Comparison of ENCODE assay signal across 8 cellular contexts in the genomic region with DNA sequence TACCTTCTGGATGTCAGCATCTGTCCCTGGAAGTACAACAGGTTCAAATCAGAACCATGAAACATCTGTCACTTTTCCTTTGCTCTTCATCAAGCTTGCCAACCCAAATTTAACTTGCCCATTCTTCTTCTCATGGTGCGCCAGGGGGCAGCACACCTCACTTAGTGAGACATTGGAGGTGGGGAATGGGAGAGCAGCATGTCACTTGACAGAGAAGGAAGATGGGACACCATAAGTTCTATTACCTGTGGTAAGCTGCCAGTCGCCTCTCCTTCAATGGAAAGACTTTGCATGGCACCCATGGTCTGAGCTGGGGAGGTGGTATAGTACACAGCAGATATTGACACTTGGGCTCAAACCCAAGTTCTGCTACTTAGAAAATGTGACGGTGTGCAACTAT. TPM values are rescaled to one million over a fixed set of nuclear protein-coding genes. Genes with fewer than 3 reads are reported as not detected.
DNase-seq lines count a peak whose midpoint lies in the region; ATAC-seq and TF ChIP-seq lines count a peak whose summit lies in the region.

No MANE protein-coding gene starts in this region.

- H3K4me3 ChIP-seq in BE2C (ENCODE audit: low read depth, low read length): no peak overlapping the region
- no peak overlapping the region for H3K4me3 ChIP-seq in GM12875 (ENCODE audit: low read depth, low read length)

- H3K9me3 ChIP-seq in BE2C: no peaks in the 10 kb centered on the region

- peaks cover 10 to 12% of the 10 kb centered on the region in 2 donors for H3K27me3 Mint-ChIP-seq in effector memory CD8-positive, alpha-beta T cell

- H3K36me3 ChIP-seq in BE2C: no peaks in the 10 kb centered on the region

- no peaks in the 10 kb centered on the region for H3K9me3 Mint-ChIP-seq in effector memory CD8-positive, alpha-beta T cell

- H3K36me3 Mint-ChIP-seq in effector memory CD8-positive, alpha-beta T cell (ENCODE audit: insufficient read depth): no peaks in the 10 kb centered on the region

- no peaks in the 10 kb centered on the region for H3K27me3 ChIP-seq in BE2C

- H3K27ac Mint-ChIP-seq in effector memory CD8-positive, alpha-beta T cell: no peak overlapping the region

- TF ChIP-seq CTCF in BE2C (IDR thresholded peaks at IDR 0.05; ENCODE audit: low read depth, low read length) (peak; percentile 21), GM12875 (IDR thresholded peaks at IDR 0.05; ENCODE audit: borderline replicate concordance, insufficient read depth, low read depth, low read length) (peak; percentile 54; the same call in 1 of the 2 replicates), RWPE1 (conservative IDR thresholded peaks at IDR 0.05; ENCODE audit: low read depth) (peak; percentile 14; the same call in 1 of the 2 replicates)

- DNase-seq in BE2C (no peak), RWPE1 (ENCODE audit: low spot score) (no peak), germinal center (ENCODE audit: low spot score) (peak; percentile 36)
- no peak for DNase-seq in effector memory CD8-positive, alpha-beta T cell

- CTCF ChIA-PET in RWPE1 (lab: Yijun Ruan, JAX): interaction anchor here (0.5 to 1.3 kb wide), 3 partner anchors 12 to 197 kb away, joined by 3 to 4 read pairs (median 3); no protein-coding TSS in a partner anchor

- H3K4me3 Mint-ChIP-seq in effector memory CD8-positive, alpha-beta T cell: no peak overlapping the region

- no peak for ATAC-seq in HG03097 (IDR thresholded peaks at IDR 0.05; ENCODE audit: low FRiP score, unreplicated experiment)
- no peak for ATAC-seq in GM21825 (IDR thresholded peaks at IDR 0.05; ENCODE audit: unreplicated experiment)
- ATAC-seq in GM21526 (IDR thresholded peaks at IDR 0.05; ENCODE audit: low FRiP score, unreplicated experiment): no peak
- ATAC-seq in effector memory CD8-positive, alpha-beta T cell (replicated peaks): no peak

- H3K4me1 Mint-ChIP-seq in effector memory CD8-positive, alpha-beta T cell (ENCODE audit: low read depth in 2 of 2): peaks cover 0 to 5% of the 10 kb centered on the region in 2 donors

- no peaks in the 10 kb centered on the region for H3K4me1 ChIP-seq in BE2C

- POLR2A ChIA-PET in RWPE1 (lab: Yijun Ruan, JAX; ENCODE audit: low non-redundant PET): no interaction called here

- no peak overlapping the region for H3K27ac ChIP-seq in RWPE1

RNA-seq across cellular contexts. Expression of a gene that starts 2.9 kb away (rescaled TPM):
- polyA plus RNA-seq in BE2C (2012; ENCODE audit: insufficient read depth, insufficient read length, low read depth): 1.4 TPM
